1 cellular context compared by ENCODE assay signal in genomic region chr3:50262778-50263177, GRCh38.
TF ChIP-seq lines count a peak whose summit lies in the region.

No MANE protein-coding gene starts in this region.

TF ChIP-seq in GM23338, 12 proteins besides CTCF, POLR2A, EP300 and RAD21 (continued from another document):
- TF ChIP-seq REST (IDR thresholded peaks at IDR 0.05; ENCODE audit: unreplicated experiment) (no peak), JUNB (IDR thresholded peaks at IDR 0.05; ENCODE audit: unreplicated experiment) (no peak), ETS1 (IDR thresholded peaks at IDR 0.05) (no peak), EZH2 (IDR thresholded peaks at IDR 0.05; ENCODE audit: low read depth, unreplicated experiment) (no peak), ZNF114 (CRISPR knock-in tag; IDR thresholded peaks at IDR 0.05) (no peak), EZH2phosphoT487 (IDR thresholded peaks at IDR 0.05; ENCODE audit: unreplicated experiment) (no peak), STAT1 (IDR thresholded peaks at IDR 0.05; ENCODE audit: unreplicated experiment) (no peak), ZNF462 (CRISPR knock-in tag; IDR thresholded peaks at IDR 0.05) (no peak)
